In the genomic region with DNA sequence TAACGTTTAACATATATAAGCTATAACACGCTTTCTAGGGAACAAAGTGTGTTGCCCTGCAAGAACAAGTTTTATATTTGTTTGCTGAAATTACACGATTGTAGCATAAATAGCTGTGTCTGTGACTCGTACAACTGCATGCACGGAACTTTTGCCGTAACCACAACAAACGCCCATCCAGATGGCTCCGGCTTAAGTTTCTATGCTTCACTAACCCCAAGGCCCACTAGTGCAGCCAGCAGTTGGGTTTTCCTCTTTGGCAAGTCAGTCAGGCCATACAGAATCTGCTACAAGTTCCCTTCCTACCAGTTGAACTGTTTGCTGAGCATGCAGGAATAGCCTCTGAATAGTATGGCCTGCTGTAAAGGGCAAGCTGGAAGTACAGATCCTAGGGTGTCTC, we compare ENCODE assay signal across 11 cellular contexts. TPM values are rescaled to one million over a fixed set of nuclear protein-coding genes. Genes with fewer than 3 reads are reported as not detected.
DNase-seq lines count a peak whose midpoint lies in the region; ATAC-seq and TF ChIP-seq lines count a peak whose summit lies in the region.
"Had no signal": no experiment of that assay in that cellular context is flagged by ENCODE, and none has a peak within 500 bp of the region (broad histone marks: within the 10 kb centered on the region; RNA-seq: fewer than 3 reads in every experiment).

No MANE protein-coding gene starts in this region.

- H3K4me3 ChIP-seq in OCI-LY1 (ENCODE audit: low read depth, low read length, poor library complexity, severe bottlenecking): peak overlapping the region; percentile 10
- no peak overlapping the region for H3K4me3 ChIP-seq in kidney epithelial cell (ENCODE audit: low read depth, low read length)
- H3K4me3 ChIP-seq: psoas muscle, testis had no signal

- H3K4me2 ChIP-seq in OCI-LY1 (ENCODE audit: low read length): peak overlapping the region; percentile 36

- no peaks in the 10 kb centered on the region for H4K20me1 ChIP-seq in OCI-LY1 (ENCODE audit: insufficient read depth, low read length)

- no peaks in the 10 kb centered on the region for H3K9me3 Mint-ChIP-seq in natural killer cell treated with Interleukin-12 subunit alpha and Interleukin-12 subunit beta and Interleukin-15 and Interleukin-18, amount 100 ng/mL, for 72 hours

- H3K27me3 Mint-ChIP-seq in natural killer cell treated with Interleukin-12 subunit alpha and Interleukin-12 subunit beta and Interleukin-15 and Interleukin-18, amount 100 ng/mL, for 72 hours: peaks cover 3 to 7% of the 10 kb centered on the region in 2 donors

- H3K79me2 ChIP-seq in OCI-LY1 (ENCODE audit: insufficient read depth, low read length): no peaks in the 10 kb centered on the region

- H3K36me3 ChIP-seq in OCI-LY1 (ENCODE audit: insufficient read depth, low read length): no peaks in the 10 kb centered on the region
- H3K36me3 ChIP-seq in kidney epithelial cell (ENCODE audit: control insufficient read depth, insufficient read depth, low read length): no peaks in the 10 kb centered on the region

- peak; percentile 91 for DNase-seq in DMS 273 (lab: John Stamatoyannopoulos, UW; ENCODE audit: unreplicated experiment)
- peak; percentile 63 for DNase-seq in kidney epithelial cell (ENCODE audit: low read depth)
- no peak for DNase-seq in NCI-H2196 (lab: John Stamatoyannopoulos, UW; ENCODE audit: unreplicated experiment)
- DNase-seq in natural killer cell treated with Interleukin-12 subunit alpha and Interleukin-12 subunit beta and Interleukin-15 and Interleukin-18, amount 100 ng/mL, for 72 hours (ENCODE audit: low spot score): no peak
- DNase-seq in putamen (ENCODE audit: low spot score): no peak
- DNase-seq: Caco-2, psoas muscle, testis had no signal

- peaks cover 28% of the 10 kb centered on the region for H3K4me1 ChIP-seq in OCI-LY1 (ENCODE audit: insufficient read depth, low read length, severe bottlenecking)
- H3K4me1 ChIP-seq: psoas muscle, testis had no signal

- ATAC-seq in HG02610 (IDR thresholded peaks at IDR 0.05; ENCODE audit: unreplicated experiment) (peak; percentile 54), HG03571 (IDR thresholded peaks at IDR 0.05; ENCODE audit: unreplicated experiment) (no peak)
- no peak for ATAC-seq in natural killer cell treated with Interleukin-12 subunit alpha and Interleukin-12 subunit beta and Interleukin-15 and Interleukin-18, amount 100 ng/mL, for 72 hours
- ATAC-seq: psoas muscle had no signal

- H3K9ac ChIP-seq in OCI-LY1 (ENCODE audit: low read length): no peak overlapping the region

- no peak overlapping the region for H3K4me3 Mint-ChIP-seq in natural killer cell treated with Interleukin-12 subunit alpha and Interleukin-12 subunit beta and Interleukin-15 and Interleukin-18, amount 100 ng/mL, for 72 hours

- no peak overlapping the region for H2AFZ ChIP-seq in OCI-LY1 (ENCODE audit: low read length)

- peak overlapping the region; percentile 41 for H3K27ac ChIP-seq in OCI-LY1 (ENCODE audit: low read depth, low read length, poor library complexity, severe bottlenecking)
- H3K27ac ChIP-seq: psoas muscle, testis had no signal

- H3K9me2 ChIP-seq in OCI-LY1 (ENCODE audit: low read depth, low read length): no peaks in the 10 kb centered on the region

- no peaks in the 10 kb centered on the region for H3K36me3 Mint-ChIP-seq in natural killer cell treated with Interleukin-12 subunit alpha and Interleukin-12 subunit beta and Interleukin-15 and Interleukin-18, amount 100 ng/mL, for 72 hours

- no peaks in the 10 kb centered on the region for H3K9me3 ChIP-seq in OCI-LY1 (ENCODE audit: low read length)
- H3K9me3 ChIP-seq: Caco-2, psoas muscle, testis had no signal

- no peaks in the 10 kb centered on the region for H3F3A ChIP-seq in OCI-LY1 (ENCODE audit: insufficient read depth, low read length)

- H3K27me3 ChIP-seq in OCI-LY1 (ENCODE audit: insufficient read depth, low read length) (no peaks in the 10 kb centered on the region), kidney epithelial cell (ENCODE audit: control insufficient read depth, insufficient read depth, low read length) (no peaks in the 10 kb centered on the region)
- H3K27me3 ChIP-seq: testis had no signal

- H3K27ac Mint-ChIP-seq in natural killer cell treated with Interleukin-12 subunit alpha and Interleukin-12 subunit beta and Interleukin-15 and Interleukin-18, amount 100 ng/mL, for 72 hours: no peak overlapping the region

- H3K4me1 Mint-ChIP-seq in natural killer cell treated with Interleukin-12 subunit alpha and Interleukin-12 subunit beta and Interleukin-15 and Interleukin-18, amount 100 ng/mL, for 72 hours (ENCODE audit: low read depth in 2 of 2): no peaks in the 10 kb centered on the region

- TF ChIP-seq CTCF in OCI-LY1 (IDR thresholded peaks at IDR 0.05; ENCODE audit: low read length): no peak
- TF ChIP-seq CTCF in kidney epithelial cell (IDR thresholded peaks at IDR 0.05; ENCODE audit: insufficient read depth, low read length, poor library complexity, severe bottlenecking): no peak

RNA-seq across cellular contexts. Expression of gene CSRP2, which starts 12.1 kb away (rescaled TPM):
- 37.6 and 52.9 TPM in 2 replicates for total RNA-seq in kidney epithelial cell
- under 1 TPM in 1 of 2 donors, not detected in 1; 0.33 TPM for total RNA-seq in natural killer cell treated with Interleukin-12 subunit alpha and Interleukin-12 subunit beta and Interleukin-15 and Interleukin-18, amount 100 ng/mL, for 72 hours

Comparison
In these comparisons a context has a peak if more than half of its experiments do, and no peak if none do; other contexts are left out.
1. DNase-seq: peak in DMS 273 (single experiment) and kidney epithelial cell (single experiment); none in NCI-H2196 (single experiment), natural killer cell treated with Interleukin-12 subunit alpha and Interleukin-12 subunit beta and Interleukin-15 and Interleukin-18, amount 100 ng/mL, for 72 hours (single experiment) and putamen (single experiment).
2. RNA of gene CSRP2, which starts 12.1 kb away (total RNA-seq): 37.6 to 52.9 TPM in kidney epithelial cell; 0.33 TPM in natural killer cell treated with Interleukin-12 subunit alpha and Interleukin-12 subunit beta and Interleukin-15 and Interleukin-18, amount 100 ng/mL, for 72 hours; every median in the first group is over 10 times any median in the second.